8 cellular contexts compared by ENCODE assay signal in the genomic region with DNA sequence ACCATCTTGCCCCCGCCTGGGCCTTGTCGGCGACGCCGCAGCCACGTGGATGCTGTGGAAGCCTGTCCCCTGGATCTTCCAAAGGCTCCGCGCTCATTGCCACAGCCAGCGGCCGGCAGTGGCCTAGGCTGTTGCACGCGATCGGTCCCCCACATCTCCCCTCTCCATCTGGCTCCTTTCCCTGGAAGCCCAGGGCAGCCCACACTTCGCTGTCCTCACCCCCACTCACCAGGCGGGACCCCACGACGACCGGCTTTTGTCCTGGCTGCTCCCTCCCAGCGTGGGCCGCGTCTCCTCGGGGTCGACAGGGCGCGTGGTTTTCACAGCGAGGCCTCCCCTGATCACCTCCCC. TPM values are rescaled to one million over a fixed set of nuclear protein-coding genes. Genes with fewer than 3 reads are reported as not detected.
DNase-seq lines count a peak whose midpoint lies in the region; ATAC-seq and TF ChIP-seq lines count a peak whose summit lies in the region.

No MANE protein-coding gene starts in this region.

- no peaks in the 10 kb centered on the region for H3K36me3 ChIP-seq in CD8-positive, alpha-beta T cell (ENCODE audit: insufficient read depth, low read length)
- H3K36me3 ChIP-seq in PC-9 (ENCODE audit: low read depth) (no peaks in the 10 kb centered on the region), endodermal cell (ENCODE audit: control insufficient read depth, insufficient read depth, low read length) (no peaks in the 10 kb centered on the region)

- intact Hi-C loops in CD8-positive, alpha-beta T cell (cut with DNase I, micrococcal nuclease), result loop anchor here in 1 of 2 experiments (5.0 kb wide), 1 partner anchor 92 kb away; no protein-coding TSS in a partner anchor
- intact Hi-C loops in PC-9 (cut with micrococcal nuclease; ENCODE audit: unreplicated experiment), result loop anchor here (5.0 kb wide), 1 partner anchor 177 kb away; a partner anchor contains a TSS

- H3K4me1 ChIP-seq in CD8-positive, alpha-beta T cell (ENCODE audit: insufficient read depth, low read length), result peaks cover 21% of the 10 kb centered on the region
- H3K4me1 ChIP-seq in PC-9 (replicated peaks; ENCODE audit: insufficient read depth), result peaks cover 11% of the 10 kb centered on the region
- H3K4me1 ChIP-seq in endodermal cell (ENCODE audit: control insufficient read depth, insufficient read depth, low read length), result no peaks in the 10 kb centered on the region

- peak overlapping the region; percentile 70 for H3K27ac ChIP-seq in CD8-positive, alpha-beta T cell (ENCODE audit: low read depth, low read length)
- H3K27ac ChIP-seq in PC-9, result no peak overlapping the region
- H3K27ac ChIP-seq in endodermal cell (ENCODE audit: low read depth, low read length), result no peak overlapping the region

- peaks cover 2% of the 10 kb centered on the region for H3K36me3 Mint-ChIP-seq in CD8-positive, alpha-beta T cell
- H3K36me3 Mint-ChIP-seq in endodermal cell (ENCODE audit: low read depth) (no peaks in the 10 kb centered on the region), osteocyte (ENCODE audit: unreplicated experiment) (no peaks in the 10 kb centered on the region)

- H3K27ac Mint-ChIP-seq in CD8-positive, alpha-beta T cell, result peak overlapping the region; percentile 91
- H3K27ac Mint-ChIP-seq in endodermal cell (peak overlapping the region; percentile 46), osteocyte (ENCODE audit: unreplicated experiment) (peak overlapping the region; percentile 88)

- peaks cover 15% of the 10 kb centered on the region for H3K79me2 ChIP-seq in PC-9 (ENCODE audit: low read depth)

- H3K4me3 ChIP-seq in CD8-positive, alpha-beta T cell (ENCODE audit: low read depth, low read length), result peak overlapping the region; percentile 66
- peak overlapping the region; percentile 84; the same call in 1 of the 2 replicates for H3K4me3 ChIP-seq in PC-9
- peak overlapping the region; percentile 88 for H3K4me3 ChIP-seq in endodermal cell (ENCODE audit: low read length)

- no peaks in the 10 kb centered on the region for H3K27me3 Mint-ChIP-seq in CD8-positive, alpha-beta T cell (ENCODE audit: low read depth)
- H3K27me3 Mint-ChIP-seq in endodermal cell (ENCODE audit: insufficient read depth), result peaks cover 21% of the 10 kb centered on the region
- no peaks in the 10 kb centered on the region for H3K27me3 Mint-ChIP-seq in osteocyte (ENCODE audit: unreplicated experiment)

- no peak for DNase-seq in CD8-positive, alpha-beta T cell
- DNase-seq in PC-9 (no peak), endodermal cell (no peak), osteocyte (ENCODE audit: extremely low spot score, unreplicated experiment) (no peak), NCI-H1436 treated with DMSO at 0.1 percent for 48 hours (lab: John Stamatoyannopoulos, UW) (no peak), GM19238 (ENCODE audit: insufficient read length, low spot score) (no peak)

- H3K4me3 Mint-ChIP-seq in CD8-positive, alpha-beta T cell, result peak overlapping the region; percentile 88
- H3K4me3 Mint-ChIP-seq in endodermal cell (peak overlapping the region; percentile 76), osteocyte (ENCODE audit: unreplicated experiment) (peak overlapping the region; percentile 88)

- BruUV-seq in PC-9 (replicated peaks; lab: Mats Ljungman, UMichigan), result TSS peak; percentile 97

- no peaks in the 10 kb centered on the region for H4K20me1 ChIP-seq in PC-9 (ENCODE audit: insufficient read depth)

- CTCF ChIA-PET in CD8-positive, alpha-beta T cell (lab: Charles Lee), result interaction anchor here (0.9 to 1.8 kb wide), 3 partner anchors 11 to 194 kb away, joined by 3 to 6 read pairs (median 3); no protein-coding TSS in a partner anchor
- CTCF ChIA-PET in PC-9 (lab: Charles Lee), result interaction anchor here (0.6 kb wide), 1 partner anchor 682 kb away, joined by 3 read pairs; no protein-coding TSS in a partner anchor

- no peaks in the 10 kb centered on the region for H3K9me3 ChIP-seq in CD8-positive, alpha-beta T cell (ENCODE audit: low read length)
- no peaks in the 10 kb centered on the region for H3K9me3 ChIP-seq in PC-9 (ENCODE audit: insufficient read depth, low read depth)
- H3K9me3 ChIP-seq in endodermal cell (ENCODE audit: control insufficient read depth, low read length), result no peaks in the 10 kb centered on the region

- H3K9me2 ChIP-seq in PC-9 (ENCODE audit: insufficient read depth), result no peaks in the 10 kb centered on the region

- no peaks in the 10 kb centered on the region for H3K27me3 ChIP-seq in CD8-positive, alpha-beta T cell (ENCODE audit: insufficient read depth, low read length)
- H3K27me3 ChIP-seq in PC-9 (ENCODE audit: insufficient read depth, low read depth) (no peaks in the 10 kb centered on the region), endodermal cell (ENCODE audit: control insufficient read depth, insufficient read depth, low read length, poor library complexity, severe bottlenecking) (no peaks in the 10 kb centered on the region)

- WGBS in endodermal cell (ENCODE audit: insufficient coverage in 1 of 2, insufficient read length in 1 of 2), 2 experiments, result 96% methylated on average over 18 to 26 of the region's 26 CpGs

- no peak overlapping the region for H3K9ac ChIP-seq in endodermal cell (ENCODE audit: extremely low read depth, low read length, poor library complexity, severe bottlenecking)

- H2AFZ ChIP-seq in PC-9, result peak overlapping the region; percentile 96

- H3K9me3 Mint-ChIP-seq in CD8-positive, alpha-beta T cell, result no peaks in the 10 kb centered on the region
- H3K9me3 Mint-ChIP-seq in endodermal cell, result no peaks in the 10 kb centered on the region
- no peaks in the 10 kb centered on the region for H3K9me3 Mint-ChIP-seq in osteocyte (ENCODE audit: unreplicated experiment)

- no peak for TF ChIP-seq CTCF in CD8-positive, alpha-beta T cell (IDR thresholded peaks at IDR 0.05)
- no peak for TF ChIP-seq CTCF in PC-9 (conservative IDR thresholded peaks at IDR 0.05)
- no peak for TF ChIP-seq CTCF in endodermal cell (conservative IDR thresholded peaks at IDR 0.05)
- TF ChIP-seq CTCF in osteocyte (IDR thresholded peaks at IDR 0.05), result no peak

- ATAC-seq in CD8-positive, alpha-beta T cell, result no peak
- ATAC-seq in GM21717 (IDR thresholded peaks at IDR 0.05; ENCODE audit: unreplicated experiment), result no peak
- no peak for ATAC-seq in HG03095 (IDR thresholded peaks at IDR 0.05; ENCODE audit: unreplicated experiment)

- peak overlapping the region; percentile 73 for H3K4me2 ChIP-seq in PC-9

- no peaks in the 10 kb centered on the region; the same call in 1 of the 2 replicates for H3F3A ChIP-seq in PC-9 (ENCODE audit: insufficient read depth, low read depth)

- peaks cover 39% of the 10 kb centered on the region for H3K4me1 Mint-ChIP-seq in CD8-positive, alpha-beta T cell (ENCODE audit: low read depth)
- H3K4me1 Mint-ChIP-seq in endodermal cell, result peaks cover 4% of the 10 kb centered on the region
- H3K4me1 Mint-ChIP-seq in osteocyte (ENCODE audit: unreplicated experiment), result peaks cover 37% of the 10 kb centered on the region

- POLR2A ChIA-PET in CD8-positive, alpha-beta T cell (lab: Charles Lee), result interaction anchor here (0.6 to 2.4 kb wide), 9 partner anchors 10 to 182 kb away, joined by 3 to 36 read pairs (median 5); a partner anchor contains a TSS
- POLR2A ChIA-PET in PC-9 (lab: Charles Lee; ENCODE audit: unreplicated experiment), result interaction anchor here (0.7 to 1.1 kb wide), 3 partner anchors 178 to 1570 kb away, joined by 3 to 5 read pairs (median 3); no protein-coding TSS in a partner anchor

RNA-seq across cellular contexts. Expression of a gene that starts 0.6 kb away (rescaled TPM):
- total RNA-seq in CD8-positive, alpha-beta T cell, result 10 to 100 TPM; 10.4 to 10.9 TPM
- total RNA-seq in PC-9 (2021) (9.3 and 13.1 TPM in 2 replicates), endodermal cell (10 to 100 TPM; 10.0 to 11.5 TPM), osteocyte (8.7 and 9.0 TPM in 2 replicates)
- polyA plus RNA-seq in endodermal cell (2013, experiment 1 of 2), result 18.5 TPM
- 19.6 TPM for polyA plus RNA-seq in endodermal cell (2013, experiment 2 of 2)

RNA-seq across cellular contexts. Expression of a gene that starts 24.6 kb away (rescaled TPM):
- total RNA-seq in CD8-positive, alpha-beta T cell, result 1 to 10 TPM in 1 of 2 experiments, under 1 TPM in 1; 1.00 to 1.2 TPM
- total RNA-seq in PC-9 (2021) (2.8 and 3.2 TPM in 2 replicates), endodermal cell (10 to 100 TPM; 16.0 to 18.1 TPM), osteocyte (32.9 and 33.5 TPM in 2 replicates)
- 28.0 TPM for polyA plus RNA-seq in endodermal cell (2013, experiment 1 of 2)
- polyA plus RNA-seq in endodermal cell (2013, experiment 2 of 2), result 26.5 TPM

RNA-seq across cellular contexts. Expression of a gene that starts 24.7 kb away (rescaled TPM):
- total RNA-seq in CD8-positive, alpha-beta T cell, result 1 to 10 TPM; 5.6 to 6.0 TPM
- total RNA-seq in PC-9 (2021) (12.5 and 17.5 TPM in 2 replicates), endodermal cell (10 to 100 TPM; 14.7 to 15.0 TPM), osteocyte (30.3 and 30.7 TPM in 2 replicates)
- polyA plus RNA-seq in endodermal cell (2013, experiment 1 of 2), result 14.8 TPM
- polyA plus RNA-seq in endodermal cell (2013, experiment 2 of 2), result 13.7 TPM
